ENCODE assay signal across 35 cellular contexts in the genomic region with DNA sequence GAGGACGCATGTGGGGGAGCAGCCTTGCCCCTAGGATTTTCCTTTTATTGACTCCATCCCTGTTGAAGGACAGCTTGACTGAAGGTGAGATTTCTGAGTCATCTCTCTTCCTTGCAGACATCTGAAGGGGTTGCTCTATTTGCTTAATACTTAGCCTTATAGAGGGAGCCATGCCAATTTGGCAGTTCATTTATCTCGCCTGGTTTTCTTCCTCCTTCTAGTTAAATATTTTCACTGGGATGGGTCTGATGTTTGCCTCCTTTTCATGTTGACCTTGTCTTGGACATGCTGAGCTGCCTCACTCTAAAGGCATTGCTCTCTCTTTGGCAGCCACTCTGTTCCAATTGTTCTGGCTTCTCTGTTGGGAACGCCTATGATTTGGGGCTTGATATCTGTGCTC.
"Had no signal": no experiment of that assay in that cellular context is flagged by ENCODE, and none has a peak within 500 bp of the region (broad histone marks: within the 10 kb centered on the region; RNA-seq: fewer than 3 reads in every experiment).

No MANE protein-coding gene starts in this region.

- H3K36me3 Mint-ChIP-seq: activated naive CD8-positive, alpha-beta T cell treated with anti-CD3 and anti-CD28 coated beads for 36 hours; T-cell had no signal

- H3K36me3 ChIP-seq: cardiac muscle cell, MG63 had no signal

- DNase-seq: activated CD4-positive, alpha-beta memory T cell treated with anti-CD3 and anti-CD28 coated beads, Interleukin-2, amount 10 ng/mL, durations not matched to agents 7 days and 5 days; activated CD4-positive, alpha-beta T cell treated with anti-CD3 and anti-CD28 coated beads for 1 hour; activated CD4-positive, alpha-beta T cell treated with anti-CD3 and anti-CD28 coated beads for 48 hours; activated CD4-positive, CD25-positive, alpha-beta regulatory T cell; activated effector memory CD4-positive, alpha-beta T cell treated with anti-CD3 and anti-CD28 coated beads, Interleukin-2, amount 50 U/mL, for 16 hours; activated naive CD4-positive, alpha-beta T cell; activated naive CD4-positive, alpha-beta T cell treated with anti-CD3 and anti-CD28 coated beads, Interleukin-2, amount 50 U/mL, for 16 hours; activated naive CD8-positive, alpha-beta T cell treated with anti-CD3 and anti-CD28 coated beads for 36 hours; activated T-cell treated with anti-CD3 and anti-CD28 coated beads, Interleukin-2, amount 50 U/mL, for 1 hour; activated T-cell treated with anti-CD3 and anti-CD28 coated beads, Interleukin-2, amount 50 U/mL, for 72 hours; amniotic stem cell; aorta; Karpas-422; KBM-7; MG63; NCI-H1048; NCI-H1105 treated with DMSO at 0.1 percent for 48 hours; NCI-H1436 treated with DMSO at 0.1 percent for 48 hours; NCI-H187; NCI-H2029 treated with DMSO at 0.1 percent for 48 hours; NCI-H2107; NCI-H2171; NCI-H510A; NCI-H526; NCI-H748 treated with DMSO at 0.1 percent for 48 hours; NK-92 treated with Interleukin-12 subunit alpha and Interleukin-12 subunit beta, amount 100 ng/mL, for 24 hours; SIG-M5; T-cell; T-helper 17 cell; T-helper 9 cell; WERI-Rb-1 had no signal

- H3K4me1 Mint-ChIP-seq: activated CD4-positive, alpha-beta memory T cell treated with anti-CD3 and anti-CD28 coated beads, Interleukin-2, amount 10 ng/mL, durations not matched to agents 7 days and 5 days; activated naive CD8-positive, alpha-beta T cell treated with anti-CD3 and anti-CD28 coated beads for 36 hours; activated T-helper 17 cell treated with anti-CD3 and anti-CD28 coated beads, Interleukin-2, amount 50 U/mL, for 72 hours; central memory CD8-positive, alpha-beta T cell; T-cell; T-helper 17 cell had no signal

- H3K27me3 ChIP-seq: cardiac muscle cell, MG63 had no signal

- H3K27ac Mint-ChIP-seq: activated CD4-positive, alpha-beta memory T cell treated with anti-CD3 and anti-CD28 coated beads, Interleukin-2, amount 10 ng/mL, durations not matched to agents 7 days and 5 days; activated naive CD8-positive, alpha-beta T cell treated with anti-CD3 and anti-CD28 coated beads for 36 hours; activated T-cell treated with anti-CD3 and anti-CD28 coated beads, Interleukin-2, amount 50 U/mL, for 72 hours; activated T-helper 17 cell treated with anti-CD3 and anti-CD28 coated beads, Interleukin-2, amount 50 U/mL, for 72 hours; T-cell; T-helper 17 cell had no signal

- H3K4me3 ChIP-seq: cardiac muscle cell, MG63 had no signal

- H3K9me3 Mint-ChIP-seq: activated CD4-positive, alpha-beta memory T cell treated with anti-CD3 and anti-CD28 coated beads, Interleukin-2, amount 10 ng/mL, durations not matched to agents 7 days and 5 days; activated naive CD8-positive, alpha-beta T cell treated with anti-CD3 and anti-CD28 coated beads for 36 hours had no signal

- H3K4me3 Mint-ChIP-seq: activated CD4-positive, alpha-beta memory T cell treated with anti-CD3 and anti-CD28 coated beads, Interleukin-2, amount 10 ng/mL, durations not matched to agents 7 days and 5 days; activated naive CD8-positive, alpha-beta T cell treated with anti-CD3 and anti-CD28 coated beads for 36 hours; activated T-cell treated with anti-CD3 and anti-CD28 coated beads, Interleukin-2, amount 50 U/mL, for 72 hours; activated T-helper 17 cell treated with anti-CD3 and anti-CD28 coated beads, Interleukin-2, amount 50 U/mL, for 72 hours; central memory CD8-positive, alpha-beta T cell; T-cell; T-helper 17 cell had no signal

- H3K9me3 ChIP-seq: MG63 had no signal

- H3K27ac ChIP-seq: cardiac muscle cell, WERI-Rb-1 had no signal

- H3K27me3 Mint-ChIP-seq: activated CD4-positive, alpha-beta memory T cell treated with anti-CD3 and anti-CD28 coated beads, Interleukin-2, amount 10 ng/mL, durations not matched to agents 7 days and 5 days had no signal

- ATAC-seq: activated T-cell treated with anti-CD3 and anti-CD28 coated beads, Interleukin-2, amount 50 U/mL, for 72 hours; activated T-helper 17 cell treated with anti-CD3 and anti-CD28 coated beads, Interleukin-2, amount 50 U/mL, for 72 hours; SK-N-SH treated with all-trans-retinoic acid at 6 μM for 48 hours; T-cell; T-helper 17 cell had no signal
